Comparison of ENCODE assay signal across 7 cellular contexts in genomic region chr6:134111062-134111677, GRCh38. TPM values are rescaled to one million over a fixed set of nuclear protein-coding genes. Genes with fewer than 3 reads are reported as not detected.
DNase-seq lines count a peak whose midpoint lies in the region; ATAC-seq and TF ChIP-seq lines count a peak whose summit lies in the region.

No MANE protein-coding gene starts in this region.

- ATAC-seq in GM21381 (IDR thresholded peaks at IDR 0.05; ENCODE audit: unreplicated experiment): peak; percentile 76
- no peak for ATAC-seq in GM19328 (IDR thresholded peaks at IDR 0.05; ENCODE audit: unreplicated experiment)

- TF ChIP-seq CTCF in LNCAP (IDR thresholded peaks at IDR 0.05): peak; percentile 90

- DNase-seq in EH (ENCODE audit: low read depth): peak; percentile 64
- peak in 3 of 5 experiments; percentile 18 to 75 (median 26) for DNase-seq in T-helper 2 cell
- peak; percentile 7 for DNase-seq in effector CD8-positive, alpha-beta T cell (lab: John Stamatoyannopoulos, UW)
- peak; percentile 41 for DNase-seq in myocyte (ENCODE audit: low read depth)

RNA-seq across cellular contexts. Expression of gene SLC2A12, which starts 58.7 kb away (rescaled TPM):
- total RNA-seq in myocyte: 3.9 and 4.3 TPM in 2 replicates
- polyA plus RNA-seq in myocyte (2012): 0.83 TPM

Comparison
In these comparisons a context has a peak if more than half of its experiments do, and no peak if none do; other contexts are left out.
1. DNase-seq: peak in every context shown above with its lines; median percentile 64 in EH; 41 in myocyte; 26 in T-helper 2 cell; 7 in effector CD8-positive, alpha-beta T cell.